In the genomic region with DNA sequence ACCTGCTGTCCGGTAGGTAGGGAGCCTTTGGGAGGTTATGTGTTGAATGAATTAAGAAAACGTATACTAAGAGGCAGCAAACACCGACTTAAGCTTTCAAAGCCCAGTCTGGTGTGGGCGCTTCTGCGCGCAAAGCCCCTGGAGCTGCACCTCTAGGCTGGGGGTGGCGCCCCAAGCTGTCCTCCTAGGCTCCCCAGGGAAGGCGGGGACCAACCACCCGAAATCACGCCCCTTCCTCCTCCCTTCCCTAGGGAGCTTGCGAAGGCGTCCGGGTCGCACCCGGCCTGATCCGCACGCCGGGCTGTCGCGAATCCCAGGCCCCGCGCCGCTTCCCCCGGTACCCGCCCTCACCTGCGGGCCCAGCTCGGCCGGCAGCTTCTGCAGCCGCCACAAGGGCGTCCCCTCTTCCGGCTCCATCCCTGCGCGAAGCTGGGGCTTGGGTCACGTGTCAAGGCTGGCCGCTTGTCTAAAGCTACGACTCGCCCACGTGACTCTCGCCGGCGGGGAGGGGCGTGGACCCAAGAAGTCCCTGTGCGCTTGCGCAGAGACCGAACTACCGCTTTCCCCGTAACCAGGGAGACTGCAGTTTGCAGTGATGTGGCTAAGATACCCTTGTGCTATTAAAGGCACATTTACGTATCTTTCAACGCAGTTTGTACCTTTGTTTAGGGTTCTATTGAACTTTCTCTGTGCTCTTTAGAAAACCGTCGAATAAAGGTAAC, we compare ENCODE assay signal across 8 cellular contexts. TPM values are rescaled to one million over a fixed set of nuclear protein-coding genes. Genes with fewer than 3 reads are reported as not detected.
DNase-seq lines count a peak whose midpoint lies in the region; ATAC-seq, FAIRE-seq and TF ChIP-seq lines count a peak whose summit lies in the region.

A gene (minus strand): TSS at position 468 of the 722 bp plus-strand sequence. CDS start 51 bp downstream, at position 417.

- H3K27ac ChIP-seq in ascending aorta = peak within 1 kb of the TSS; percentile 78 to 88
- peak within 1 kb of the TSS; percentile 89 to 92 for H3K27ac ChIP-seq in right atrium auricular region
- peak within 1 kb of the TSS; percentile 74 for H3K27ac ChIP-seq in psoas muscle

- FAIRE-seq in urothelium cell line (lab: Jason Lieb, UNC) = peak; percentile 96

- intact Hi-C loops in T-helper 2 cell treated with Interferon-gamma antibody and Interleukin-4, amounts not matched to agents 100 ng/mL and 5 ng/mL, for 36 hours (cut with micrococcal nuclease) = loop anchor here (1.0 to 5.0 kb wide), 7 partner anchors 22 to 1368 kb away; a partner anchor contains a TSS
- intact Hi-C loops in ascending aorta (cut with DNase I) = loop anchor here (1.0 to 10.0 kb wide), 6 partner anchors 22 to 881 kb away; a partner anchor contains a TSS
- intact Hi-C loops in psoas muscle (cut with DNase I) = loop anchor here in 1 of 2 donors (2.0 kb wide), 1 partner anchor 21 kb away; a partner anchor contains a TSS

- H3K4me1 ChIP-seq in ascending aorta = peaks cover 0 to 8% of the 10 kb centered on the region in 2 donors
- H3K4me1 ChIP-seq in right atrium auricular region = peaks cover 0 to 10% of the 10 kb centered on the region in 2 donors
- no peaks in the 10 kb centered on the region for H3K4me1 ChIP-seq in psoas muscle

- no peaks in the 10 kb centered on the region for H3K9me3 ChIP-seq in ascending aorta
- H3K9me3 ChIP-seq in right atrium auricular region = no peaks in the 10 kb centered on the region
- no peaks in the 10 kb centered on the region for H3K9me3 ChIP-seq in psoas muscle

- H3K36me3 ChIP-seq in ascending aorta (no peaks in the 10 kb centered on the region), right atrium auricular region (no peaks in the 10 kb centered on the region), psoas muscle (ENCODE audit: insufficient read depth in 1 of 2, low read depth in 1 of 2) (peaks cover 0 to 18% of the 10 kb centered on the region in 2 donors)

- DNase-seq in NCI-H187 treated with DMSO at 0.1 percent for 48 hours (lab: John Stamatoyannopoulos, UW) = peak; percentile 81
- peak; percentile 89 to 99 for DNase-seq in ascending aorta (ENCODE audit: low spot score in 2 of 2)
- DNase-seq in right atrium auricular region (ENCODE audit: low spot score) = peak; percentile 98
- peak; percentile 95 to 97 for DNase-seq in psoas muscle
- peak; percentile 98 for DNase-seq in urothelium cell line (ENCODE audit: low spot score)

- 0 to 2% (median 1%) methylated on average over 50 to 51 of the region's 51 CpGs for WGBS in psoas muscle, 3 donors

- TF ChIP-seq CTCF in ascending aorta (IDR thresholded peaks at IDR 0.05) = peak; percentile 44 to 56 (median 52)
- peak; percentile 20 to 55 for TF ChIP-seq CTCF in right atrium auricular region (IDR thresholded peaks at IDR 0.05)
- TF ChIP-seq CTCF in psoas muscle (IDR thresholded peaks at IDR 0.05) = peak; percentile 36

- H3K4me3 ChIP-seq in ascending aorta (peak within 1 kb of the TSS; percentile 71 to 89), right atrium auricular region (peak within 1 kb of the TSS; percentile 80 to 91), psoas muscle (peak within 1 kb of the TSS; percentile 93)

- no peaks in the 10 kb centered on the region for H3K27me3 ChIP-seq in ascending aorta
- no peaks in the 10 kb centered on the region for H3K27me3 ChIP-seq in right atrium auricular region
- no peaks in the 10 kb centered on the region for H3K27me3 ChIP-seq in psoas muscle (ENCODE audit: insufficient read depth in 3 of 3, low read length in 2 of 3)

- ATAC-seq in GM18502 (IDR thresholded peaks at IDR 0.05; ENCODE audit: poor library complexity, unreplicated experiment) (peak; percentile 91), HG02970 (IDR thresholded peaks at IDR 0.05; ENCODE audit: low FRiP score, unreplicated experiment) (peak; percentile 96), psoas muscle (peak; percentile 98 to 100 (median 100))

RNA-seq across cellular contexts. Expression of the gene that starts here (rescaled TPM):
- total RNA-seq in T-helper 2 cell treated with Interferon-gamma antibody and Interleukin-4, amounts not matched to agents 100 ng/mL and 5 ng/mL, for 36 hours = 20.0 and 23.1 TPM in 2 replicates
- total RNA-seq in ascending aorta (1.7 TPM), right atrium auricular region (10 to 100 TPM; 11.6 to 18.5 TPM), psoas muscle (1 to 10 TPM; 4.9 to 6.2 (median 5.7) TPM)
- polyA plus RNA-seq in psoas muscle = 10 to 100 TPM in 2 of 3 donors, 1 to 10 TPM in 1; 8.8 to 18.0 (median 12.7) TPM

Comparison
In these comparisons a context has a peak if more than half of its experiments do, and no peak if none do; other contexts are left out.
1. Peak in every context shown above with its lines: DNase-seq, ATAC-seq, H3K4me3 ChIP-seq and H3K27ac ChIP-seq.